In the genomic region with DNA sequence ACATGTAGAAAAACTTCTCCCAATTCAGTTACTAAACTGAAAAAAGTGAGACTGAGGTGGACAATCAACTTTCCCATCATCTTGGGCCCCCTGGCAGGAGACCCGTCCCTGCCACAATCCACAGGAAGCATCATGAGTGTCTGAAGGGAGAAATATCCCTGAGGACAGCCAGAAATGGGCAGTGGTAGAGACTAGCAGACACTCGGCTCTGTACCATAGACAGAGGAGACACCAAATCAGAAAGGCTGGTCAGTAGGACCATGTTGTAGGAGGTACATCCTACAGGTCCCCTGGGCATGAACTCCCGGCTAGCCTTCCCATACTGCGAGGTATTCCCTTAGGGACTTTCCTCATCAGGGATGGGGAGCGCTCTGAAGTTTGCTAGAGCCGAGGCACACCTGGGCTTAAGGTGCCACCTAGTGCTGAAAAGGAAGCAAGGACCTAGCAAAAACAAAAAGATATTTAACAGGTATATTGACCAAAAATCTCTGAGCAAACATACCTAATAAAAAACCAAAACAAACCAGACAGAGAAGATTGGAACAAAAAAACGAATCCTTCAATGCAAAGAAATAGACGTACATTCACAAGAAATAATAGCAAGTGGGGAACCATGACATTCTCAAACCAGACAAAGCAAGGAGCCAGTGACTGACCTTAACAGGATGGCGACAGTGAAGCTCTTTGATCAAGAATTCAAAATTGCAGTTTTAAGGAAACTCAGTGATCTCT, we compare ENCODE assay signal across 10 cellular contexts. TPM values are rescaled to one million over a fixed set of nuclear protein-coding genes. Genes with fewer than 3 reads are reported as not detected.
DNase-seq lines count a peak whose midpoint lies in the region; ATAC-seq and TF ChIP-seq lines count a peak whose summit lies in the region.
"Had no signal": no experiment of that assay in that cellular context is flagged by ENCODE, and none has a peak within 500 bp of the region (broad histone marks: within the 10 kb centered on the region; RNA-seq: fewer than 3 reads in every experiment).

No MANE protein-coding gene starts in this region.

- peaks cover 20% of the 10 kb centered on the region for H3K9me3 Mint-ChIP-seq in osteocyte (ENCODE audit: unreplicated experiment)
- H3K9me3 Mint-ChIP-seq in activated T-cell treated with anti-CD3 and anti-CD28 coated beads, Interleukin-2, amount 50 U/mL, for 4 hours: peaks cover 24% of the 10 kb centered on the region
- no peaks in the 10 kb centered on the region for H3K9me3 Mint-ChIP-seq in activated T-helper 17 cell treated with anti-CD3 and anti-CD28 coated beads, Interleukin-2, amount 50 U/mL, for 72 hours

- H3K27me3 Mint-ChIP-seq in osteocyte (ENCODE audit: unreplicated experiment): no peaks in the 10 kb centered on the region
- no peaks in the 10 kb centered on the region for H3K27me3 Mint-ChIP-seq in activated T-cell treated with anti-CD3 and anti-CD28 coated beads, Interleukin-2, amount 50 U/mL, for 4 hours (ENCODE audit: low read depth)
- no peaks in the 10 kb centered on the region for H3K27me3 Mint-ChIP-seq in activated T-helper 17 cell treated with anti-CD3 and anti-CD28 coated beads, Interleukin-2, amount 50 U/mL, for 72 hours

- H3K36me3 Mint-ChIP-seq in osteocyte (ENCODE audit: unreplicated experiment): peaks cover 20% of the 10 kb centered on the region
- peaks cover 24% of the 10 kb centered on the region for H3K36me3 Mint-ChIP-seq in activated T-cell treated with anti-CD3 and anti-CD28 coated beads, Interleukin-2, amount 50 U/mL, for 4 hours (ENCODE audit: insufficient read depth)
- H3K36me3 Mint-ChIP-seq in activated T-helper 17 cell treated with anti-CD3 and anti-CD28 coated beads, Interleukin-2, amount 50 U/mL, for 72 hours (ENCODE audit: low read depth): no peaks in the 10 kb centered on the region

- H3K4me1 Mint-ChIP-seq in osteocyte (ENCODE audit: unreplicated experiment): no peaks in the 10 kb centered on the region
- no peaks in the 10 kb centered on the region for H3K4me1 Mint-ChIP-seq in activated T-cell treated with anti-CD3 and anti-CD28 coated beads, Interleukin-2, amount 50 U/mL, for 4 hours (ENCODE audit: low read depth)
- no peaks in the 10 kb centered on the region for H3K4me1 Mint-ChIP-seq in activated T-helper 17 cell treated with anti-CD3 and anti-CD28 coated beads, Interleukin-2, amount 50 U/mL, for 72 hours

- no peak overlapping the region for H3K4me3 Mint-ChIP-seq in osteocyte (ENCODE audit: unreplicated experiment)
- no peak overlapping the region for H3K4me3 Mint-ChIP-seq in activated T-cell treated with anti-CD3 and anti-CD28 coated beads, Interleukin-2, amount 50 U/mL, for 4 hours
- H3K4me3 Mint-ChIP-seq in activated T-helper 17 cell treated with anti-CD3 and anti-CD28 coated beads, Interleukin-2, amount 50 U/mL, for 72 hours: no peak overlapping the region
- H3K4me3 Mint-ChIP-seq: dendritic cell treated with granulocyte-macrophage colony-stimulating factor and Interleukin-4, amounts not matched to agents 40 ng/mL and 50 ng/mL, for 4 days had no signal

- H3K27ac Mint-ChIP-seq in osteocyte (ENCODE audit: unreplicated experiment): no peak overlapping the region
- no peak overlapping the region for H3K27ac Mint-ChIP-seq in activated T-helper 17 cell treated with anti-CD3 and anti-CD28 coated beads, Interleukin-2, amount 50 U/mL, for 72 hours
- H3K27ac Mint-ChIP-seq: dendritic cell treated with granulocyte-macrophage colony-stimulating factor and Interleukin-4, amounts not matched to agents 40 ng/mL and 50 ng/mL, for 4 days had no signal

- in situ Hi-C loops in GM13977 (cut with MboI; ENCODE audit: low pct_unique_long_range_greater_than_20kb, low sequenced_read_pairs, unreplicated experiment): loop anchor here (25.0 kb wide), 1 partner anchor 449 kb away; no protein-coding TSS in a partner anchor

- DNase-seq in GM13977 (ENCODE audit: low spot score) (no peak), NCI-H2196 (lab: John Stamatoyannopoulos, UW; ENCODE audit: unreplicated experiment) (peak; percentile 25), cerebellar cortex (ENCODE audit: low spot score) (peak; percentile 43), osteocyte (ENCODE audit: extremely low spot score, unreplicated experiment) (no peak)
- no peak for DNase-seq in activated T-cell treated with anti-CD3 and anti-CD28 coated beads, Interleukin-2, amount 50 U/mL, for 4 hours
- DNase-seq in stimulated activated CD4-positive, alpha-beta T cell treated with anti-CD3 and anti-CD28 coated beads, Interleukin-4, amount 100 ng/mL, for 1 hour: no peak
- DNase-seq: GOT3 had no signal

- peak; percentile 42 for TF ChIP-seq CTCF in GM13977 (IDR thresholded peaks at IDR 0.05; ENCODE audit: extremely low read depth, insufficient read depth, missing control alignments)
- TF ChIP-seq CTCF in osteocyte (IDR thresholded peaks at IDR 0.05): peak; percentile 24

- no peak for ATAC-seq in activated T-cell treated with anti-CD3 and anti-CD28 coated beads, Interleukin-2, amount 50 U/mL, for 4 hours
- no peak for ATAC-seq in activated T-helper 17 cell treated with anti-CD3 and anti-CD28 coated beads, Interleukin-2, amount 50 U/mL, for 72 hours (replicated peaks)
- no peak for ATAC-seq in HG03469 (IDR thresholded peaks at IDR 0.05; ENCODE audit: unreplicated experiment)

RNA-seq across cellular contexts. Expression of a gene that starts 55.6 kb away (rescaled TPM):
- total RNA-seq in osteocyte: 10.2 and 11.7 TPM in 2 replicates
- 10 to 100 TPM; 20.6 to 24.1 (median 22.5) TPM for total RNA-seq in activated T-cell treated with anti-CD3 and anti-CD28 coated beads, Interleukin-2, amount 50 U/mL, for 4 hours
- total RNA-seq in activated T-helper 17 cell treated with anti-CD3 and anti-CD28 coated beads, Interleukin-2, amount 50 U/mL, for 72 hours: 10 to 100 TPM; 27.1 to 28.0 TPM

RNA-seq across cellular contexts. Expression of a gene that starts 55.6 kb away (rescaled TPM):
- 3.8 and 4.2 TPM in 2 replicates for total RNA-seq in osteocyte
- 1 to 10 TPM in 1 of 3 donors, under 1 TPM in 2; 0.61 to 2.3 (median 0.90) TPM for total RNA-seq in activated T-cell treated with anti-CD3 and anti-CD28 coated beads, Interleukin-2, amount 50 U/mL, for 4 hours
- 1 to 10 TPM; 7.8 to 8.0 TPM for total RNA-seq in activated T-helper 17 cell treated with anti-CD3 and anti-CD28 coated beads, Interleukin-2, amount 50 U/mL, for 72 hours

Comparison
In these comparisons a context has a peak if more than half of its experiments do, and no peak if none do; other contexts are left out.
1. DNase-seq: peak in NCI-H2196 (single experiment) and cerebellar cortex (single experiment); none in GM13977 (single experiment), osteocyte (single experiment), activated T-cell treated with anti-CD3 and anti-CD28 coated beads, Interleukin-2, amount 50 U/mL, for 4 hours (single experiment) and stimulated activated CD4-positive, alpha-beta T cell treated with anti-CD3 and anti-CD28 coated beads, Interleukin-4, amount 100 ng/mL, for 1 hour (single experiment).